ENCODE assay signal across 15 cellular contexts in the genomic region with DNA sequence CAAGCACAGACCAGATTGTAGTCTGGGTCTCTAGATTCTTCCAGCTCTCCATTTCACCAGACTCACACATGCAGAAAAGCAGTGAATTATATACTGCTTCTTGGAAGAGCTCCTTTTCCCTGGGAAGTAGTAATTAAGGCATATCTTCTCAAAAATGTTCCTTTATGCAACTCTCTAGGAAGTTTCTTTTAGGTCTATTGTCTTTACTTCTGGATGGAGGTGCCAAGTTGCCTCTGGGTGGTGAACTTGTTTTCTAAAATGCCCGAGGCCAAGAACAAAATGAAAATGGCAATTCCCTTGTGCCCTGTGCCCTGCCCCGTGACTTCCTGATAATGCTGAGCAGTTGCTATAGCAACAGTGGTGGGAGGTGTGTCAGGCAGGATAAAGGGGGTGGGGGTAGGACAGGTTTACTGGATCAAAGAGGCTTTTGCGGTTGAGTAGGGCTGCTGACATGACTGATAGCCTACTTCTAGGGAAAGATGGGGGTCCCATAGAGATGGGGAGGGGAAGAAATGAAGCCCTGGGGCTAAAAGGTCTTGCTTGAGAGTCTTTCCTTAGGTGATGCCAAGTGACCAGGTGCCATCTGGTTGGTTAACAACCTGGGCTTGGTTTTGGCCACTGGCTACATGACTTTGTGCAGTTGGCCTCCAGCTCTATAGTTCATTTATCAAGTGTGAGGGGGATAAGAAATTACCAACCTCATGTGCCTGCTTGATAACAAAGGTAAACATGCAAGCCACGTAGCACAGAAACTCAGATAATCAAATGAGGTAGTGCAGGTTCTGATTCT. TPM values are rescaled to one million over a fixed set of nuclear protein-coding genes. Genes with fewer than 3 reads are reported as not detected.
DNase-seq lines count a peak whose midpoint lies in the region; ATAC-seq and TF ChIP-seq lines count a peak whose summit lies in the region.
"Had no signal": no experiment of that assay in that cellular context is flagged by ENCODE, and none has a peak within 500 bp of the region (broad histone marks: within the 10 kb centered on the region; RNA-seq: fewer than 3 reads in every experiment).

No MANE protein-coding gene starts in this region.

- intact Hi-C loops in mucosa of descending colon (cut with DNase I, micrococcal nuclease): no loop called here

- DNase-seq in DMS79 treated with DMSO at 0.1 percent for 48 hours (lab: John Stamatoyannopoulos, UW) (peak; percentile 53), NCI-H1436 treated with DMSO at 0.1 percent for 48 hours (lab: John Stamatoyannopoulos, UW) (peak; percentile 6), progenitor cell of endocrine pancreas (ENCODE audit: low spot score, unreplicated experiment) (no peak), NCI-H128 (lab: John Stamatoyannopoulos, UW; ENCODE audit: unreplicated experiment) (no peak), NCI-H1092 (lab: John Stamatoyannopoulos, UW) (no peak), mucosa of descending colon (no peak)
- DNase-seq: activated CD4-positive, alpha-beta T cell treated with anti-CD3 and anti-CD28 coated beads, Interleukin-2, amount 10 ng/mL, durations not matched to agents 24 days and 14 days; CD4-positive, alpha-beta T cell; foreskin melanocyte; NCI-H1417 treated with DMSO at 0.1 percent for 48 hours; stimulated activated naive CD4-positive, alpha-beta T cell; T-helper 2 cell had no signal

- H3K27ac ChIP-seq in gastroesophageal sphincter: peak overlapping the region in 3 of 4 donors; percentile 67 to 78 (median 70)

- peaks cover 55% of the 10 kb centered on the region for H3K4me1 Mint-ChIP-seq in progenitor cell of endocrine pancreas (ENCODE audit: low read depth)

- peak overlapping the region; percentile 92 for H3K27ac Mint-ChIP-seq in progenitor cell of endocrine pancreas
- H3K27ac Mint-ChIP-seq: activated CD4-positive, alpha-beta T cell treated with anti-CD3 and anti-CD28 coated beads, Interleukin-2, amount 10 ng/mL, durations not matched to agents 24 days and 14 days; activated T-helper 1 cell treated with anti-CD3 and anti-CD28 coated beads, Interleukin-12 subunit alpha, Interleukin-12 subunit beta, Interleukin-2, Interleukin-4 antibody, amounts not matched to agents 30 ng/mL and 10 ng/mL and 1 ng/mL, durations not matched to agents 14 hours and 24 hours and 36 hours; CD4-positive, alpha-beta T cell had no signal

- no peak for TF ChIP-seq POLR2A in gastroesophageal sphincter (IDR thresholded peaks at IDR 0.05)

- no peak for TF ChIP-seq CTCF in gastroesophageal sphincter (IDR thresholded peaks at IDR 0.05)
- no peak for TF ChIP-seq CTCF in progenitor cell of endocrine pancreas (IDR thresholded peaks at IDR 0.05; ENCODE audit: unreplicated experiment)
- no peak for TF ChIP-seq CTCF in mucosa of descending colon (IDR thresholded peaks at IDR 0.05)

- H3K36me3 Mint-ChIP-seq in progenitor cell of endocrine pancreas (ENCODE audit: insufficient read depth): peaks cover 24% of the 10 kb centered on the region

- peak overlapping the region; percentile 43 for H3K4me3 Mint-ChIP-seq in progenitor cell of endocrine pancreas (ENCODE audit: low read depth)
- H3K4me3 Mint-ChIP-seq: activated CD4-positive, alpha-beta T cell treated with anti-CD3 and anti-CD28 coated beads, Interleukin-2, amount 10 ng/mL, durations not matched to agents 24 days and 14 days; activated T-helper 1 cell treated with anti-CD3 and anti-CD28 coated beads, Interleukin-12 subunit alpha, Interleukin-12 subunit beta, Interleukin-2, Interleukin-4 antibody, amounts not matched to agents 30 ng/mL and 10 ng/mL and 1 ng/mL, durations not matched to agents 14 hours and 24 hours and 36 hours; CD4-positive, alpha-beta T cell had no signal

- H3K9me3 ChIP-seq in gastroesophageal sphincter: no peaks in the 10 kb centered on the region
- H3K9me3 ChIP-seq in mucosa of descending colon: no peaks in the 10 kb centered on the region

- H3K4me1 ChIP-seq in gastroesophageal sphincter: peaks cover 6 to 80% (median 13%) of the 10 kb centered on the region in 3 donors
- H3K4me1 ChIP-seq in mucosa of descending colon (ENCODE audit: low read depth): no peaks in the 10 kb centered on the region

- H3K36me3 ChIP-seq in gastroesophageal sphincter (peaks cover 0 to 6% of the 10 kb centered on the region in 2 donors), mucosa of descending colon (ENCODE audit: low read depth) (no peaks in the 10 kb centered on the region)

- H3K27me3 Mint-ChIP-seq in progenitor cell of endocrine pancreas: no peaks in the 10 kb centered on the region

- peaks cover 7% of the 10 kb centered on the region for H3K9me3 Mint-ChIP-seq in progenitor cell of endocrine pancreas (ENCODE audit: low read depth)
- H3K9me3 Mint-ChIP-seq: activated T-helper 1 cell treated with anti-CD3 and anti-CD28 coated beads, Interleukin-12 subunit alpha, Interleukin-12 subunit beta, Interleukin-2, Interleukin-4 antibody, amounts not matched to agents 30 ng/mL and 10 ng/mL and 1 ng/mL, durations not matched to agents 14 hours and 24 hours and 36 hours; CD4-positive, alpha-beta T cell had no signal

- ATAC-seq in gastroesophageal sphincter: no peak
- ATAC-seq in GM19351 (IDR thresholded peaks at IDR 0.05; ENCODE audit: unreplicated experiment): no peak
- ATAC-seq in mucosa of descending colon: no peak

- TF ChIP-seq EP300 in gastroesophageal sphincter (IDR thresholded peaks at IDR 0.05): no peak

- no peaks in the 10 kb centered on the region for H3K27me3 ChIP-seq in gastroesophageal sphincter

- 52 to 82% methylated on average over 3 of the region's 4 CpGs for WGBS in gastroesophageal sphincter (ENCODE audit: low coverage in 1 of 2), 2 donors

- H3K4me3 ChIP-seq in gastroesophageal sphincter: no peak overlapping the region
- no peak overlapping the region for H3K4me3 ChIP-seq in mucosa of descending colon

RNA-seq across cellular contexts. Expression of a gene that starts 11.8 kb away (rescaled TPM):
- total RNA-seq in gastroesophageal sphincter (100 to 1,000 TPM; 137 to 449 (median 301) TPM), progenitor cell of endocrine pancreas (249 and 274 TPM in 2 replicates), mucosa of descending colon (10 to 100 TPM; 26.7 to 62.1 (median 57.2) TPM)
- total RNA-seq: CD4-positive, alpha-beta T cell had no signal

RNA-seq across cellular contexts. Expression of a gene that starts 50.3 kb away (rescaled TPM):
- total RNA-seq in gastroesophageal sphincter: 1,000 to 10,000 TPM in 1 of 4 donors, 100 to 1,000 TPM in 3; 313 to 1,402 (median 682) TPM
- 73.9 and 75.3 TPM in 2 replicates for total RNA-seq in progenitor cell of endocrine pancreas
- total RNA-seq in mucosa of descending colon: 100 to 1,000 TPM in 1 of 3 donors, 10 to 100 TPM in 2; 36.4 to 628 (median 95.9) TPM
- total RNA-seq: activated CD4-positive, alpha-beta T cell treated with anti-CD3 and anti-CD28 coated beads, Interleukin-2, amount 10 ng/mL, durations not matched to agents 24 days and 14 days; activated T-helper 1 cell treated with anti-CD3 and anti-CD28 coated beads, Interleukin-12 subunit alpha, Interleukin-12 subunit beta, Interleukin-2, Interleukin-4 antibody, amounts not matched to agents 30 ng/mL and 10 ng/mL and 1 ng/mL, durations not matched to agents 14 hours and 24 hours and 36 hours; CD4-positive, alpha-beta T cell had no signal

Comparison
In these comparisons a context has a peak if more than half of its experiments do, and no peak if none do; other contexts are left out.
1. DNase-seq: peak in DMS79 treated with DMSO at 0.1 percent for 48 hours (single experiment) and NCI-H1436 treated with DMSO at 0.1 percent for 48 hours (single experiment); none in progenitor cell of endocrine pancreas (single experiment), NCI-H128 (single experiment), NCI-H1092 (single experiment) and mucosa of descending colon (0 of 3).